ENCODE assay signal across 7 cellular contexts in the genomic region with DNA sequence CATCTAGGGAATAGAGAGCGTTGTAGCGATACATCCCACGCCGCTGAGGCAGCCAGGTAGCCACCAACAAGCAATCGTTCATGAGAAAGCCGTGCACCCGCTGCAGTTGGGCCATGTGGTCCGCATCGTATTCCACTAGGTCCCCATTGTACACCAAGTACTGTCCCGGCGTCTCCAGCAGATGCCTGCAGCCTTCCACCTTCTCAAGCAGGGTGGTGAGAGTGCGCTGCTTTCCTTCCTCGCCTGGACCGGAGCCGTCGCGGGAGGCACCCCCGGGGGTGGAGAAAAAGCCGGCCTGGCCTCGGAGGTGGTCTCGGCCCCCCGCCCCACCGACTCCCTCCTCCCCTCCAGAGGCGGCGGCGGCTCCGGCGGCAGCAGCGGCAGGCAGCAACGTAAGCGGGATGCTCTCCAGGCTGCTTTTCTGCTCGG. TPM values are rescaled to one million over a fixed set of nuclear protein-coding genes. Genes with fewer than 3 reads are reported as not detected.
DNase-seq lines count a peak whose midpoint lies in the region; ATAC-seq and TF ChIP-seq lines count a peak whose summit lies in the region.

No MANE protein-coding gene starts in this region.

- H3K4me3 ChIP-seq in left ventricle myocardium inferior: peak overlapping the region; percentile 97
- H3K4me3 ChIP-seq in sigmoid colon: peak overlapping the region; percentile 69 to 94 (median 81)

- peaks cover 2% of the 10 kb centered on the region for H3K9me3 Mint-ChIP-seq in activated CD4-positive, alpha-beta memory T cell treated with anti-CD3 and anti-CD28 coated beads for 36 hours

- H3K4me1 ChIP-seq in left ventricle myocardium inferior (peaks cover 77% of the 10 kb centered on the region), sigmoid colon (peaks cover 0 to 62% (median 53%) of the 10 kb centered on the region in 4 donors)

- no peak for TF ChIP-seq POLR2A in sigmoid colon (IDR thresholded peaks at IDR 0.05)

- peak overlapping the region; percentile 97 for H3K27ac ChIP-seq in left ventricle myocardium inferior (replicated peaks)
- peak overlapping the region; percentile 88 to 96 (median 92) for H3K27ac ChIP-seq in sigmoid colon

- CTCF ChIA-PET in activated CD4-positive, alpha-beta memory T cell treated with anti-CD3 and anti-CD28 coated beads for 36 hours (lab: Charles Lee): interaction anchor here (0.7 to 2.2 kb wide), 7 partner anchors 12 to 269 kb away, joined by 3 to 9 read pairs (median 4); a partner anchor contains a TSS

- no peak for TF ChIP-seq CTCF in left ventricle myocardium inferior (IDR thresholded peaks at IDR 0.05; ENCODE audit: borderline replicate concordance)
- TF ChIP-seq CTCF in sigmoid colon (IDR thresholded peaks at IDR 0.05): no peak

- no peak for TF ChIP-seq EP300 in sigmoid colon (IDR thresholded peaks at IDR 0.05)

- H3K27me3 ChIP-seq in left ventricle myocardium inferior (ENCODE audit: low read depth): no peaks in the 10 kb centered on the region
- H3K27me3 ChIP-seq in sigmoid colon: no peaks in the 10 kb centered on the region

- no peak for DNase-seq in activated CD4-positive, alpha-beta memory T cell treated with anti-CD3 and anti-CD28 coated beads for 36 hours
- peak; percentile 29 for DNase-seq in left ventricle myocardium inferior
- DNase-seq in sigmoid colon: peak; percentile 79
- DNase-seq in cerebellum (ENCODE audit: low spot score): no peak
- no peak for DNase-seq in COLO829 (ENCODE audit: low spot score)

- peaks cover 4% of the 10 kb centered on the region for H3K36me3 ChIP-seq in left ventricle myocardium inferior
- H3K36me3 ChIP-seq in sigmoid colon: peaks cover 0 to under 1% (median 0%) of the 10 kb centered on the region in 4 donors

- POLR2A ChIA-PET in activated CD4-positive, alpha-beta memory T cell treated with anti-CD3 and anti-CD28 coated beads for 36 hours (lab: Charles Lee): interaction anchor here (0.6 to 1.4 kb wide), 3 partner anchors 84 to 459 kb away, joined by 3 to 9 read pairs (median 4); a partner anchor contains a TSS

- H3K36me3 Mint-ChIP-seq in activated CD4-positive, alpha-beta memory T cell treated with anti-CD3 and anti-CD28 coated beads for 36 hours: peaks cover 25% of the 10 kb centered on the region

- ATAC-seq in GM19025 (IDR thresholded peaks at IDR 0.05; ENCODE audit: low read depth, unreplicated experiment): peak; percentile 16
- ATAC-seq in HG03045 (IDR thresholded peaks at IDR 0.05; ENCODE audit: unreplicated experiment): peak; percentile 15

- WGBS in sigmoid colon, 2 donors: 1 to 2% methylated on average over 32 of the region's 32 CpGs

- H3K4me1 Mint-ChIP-seq in activated CD4-positive, alpha-beta memory T cell treated with anti-CD3 and anti-CD28 coated beads for 36 hours (ENCODE audit: low read depth): peaks cover 57% of the 10 kb centered on the region

- H3K27me3 Mint-ChIP-seq in activated CD4-positive, alpha-beta memory T cell treated with anti-CD3 and anti-CD28 coated beads for 36 hours: peaks cover 3% of the 10 kb centered on the region

- H3K27ac Mint-ChIP-seq in activated CD4-positive, alpha-beta memory T cell treated with anti-CD3 and anti-CD28 coated beads for 36 hours: peak overlapping the region; percentile 98

- H3K4me3 Mint-ChIP-seq in activated CD4-positive, alpha-beta memory T cell treated with anti-CD3 and anti-CD28 coated beads for 36 hours: peak overlapping the region; percentile 100

- intact Hi-C loops in activated CD4-positive, alpha-beta memory T cell treated with anti-CD3 and anti-CD28 coated beads for 36 hours (cut with micrococcal nuclease): loop anchor here (1.0 to 5.0 kb wide), 4 partner anchors 65 to 359 kb away; a partner anchor contains a TSS
- intact Hi-C loops in left ventricle myocardium inferior (cut with micrococcal nuclease): no loop called here
- intact Hi-C loops in sigmoid colon (cut with DNase I): loop anchor here (5.0 kb wide), 3 partner anchors 95 to 265 kb away; a partner anchor contains a TSS

- H3K9me3 ChIP-seq in left ventricle myocardium inferior (replicated peaks): no peaks in the 10 kb centered on the region
- no peaks in the 10 kb centered on the region for H3K9me3 ChIP-seq in sigmoid colon

RNA-seq across cellular contexts. Expression of a gene that starts 0.6 kb away (rescaled TPM):
- total RNA-seq in activated CD4-positive, alpha-beta memory T cell treated with anti-CD3 and anti-CD28 coated beads for 36 hours: 10 to 100 TPM; 14.4 to 15.2 TPM
- total RNA-seq in left ventricle myocardium inferior (12.2 TPM), sigmoid colon (10 to 100 TPM in 3 of 4 donors, 1 to 10 TPM in 1; 9.5 to 11.7 (median 11.3) TPM), cerebellum (20.5 TPM)
- 1 to 10 TPM; 3.0 to 6.6 (median 3.9) TPM for polyA plus RNA-seq in sigmoid colon

RNA-seq across cellular contexts. Expression of a gene that starts 1.0 kb away (rescaled TPM):
- 10 to 100 TPM in 1 of 2 experiments, 1 to 10 TPM in 1; 7.4 to 11.0 TPM for total RNA-seq in activated CD4-positive, alpha-beta memory T cell treated with anti-CD3 and anti-CD28 coated beads for 36 hours
- total RNA-seq in left ventricle myocardium inferior (7.4 TPM), sigmoid colon (10 to 100 TPM; 10.5 to 16.1 (median 13.2) TPM), cerebellum (14.4 TPM)
- 1 to 10 TPM; 5.2 to 6.0 (median 5.3) TPM for polyA plus RNA-seq in sigmoid colon

Comparison
In these comparisons a context has a peak if more than half of its experiments do, and no peak if none do; other contexts are left out.
1. DNase-seq: peak in left ventricle myocardium inferior (single experiment) and sigmoid colon (single experiment); none in activated CD4-positive, alpha-beta memory T cell treated with anti-CD3 and anti-CD28 coated beads for 36 hours (single experiment), cerebellum (single experiment) and COLO829 (single experiment).